ENCODE assay signal across 8 cellular contexts in the genomic region with DNA sequence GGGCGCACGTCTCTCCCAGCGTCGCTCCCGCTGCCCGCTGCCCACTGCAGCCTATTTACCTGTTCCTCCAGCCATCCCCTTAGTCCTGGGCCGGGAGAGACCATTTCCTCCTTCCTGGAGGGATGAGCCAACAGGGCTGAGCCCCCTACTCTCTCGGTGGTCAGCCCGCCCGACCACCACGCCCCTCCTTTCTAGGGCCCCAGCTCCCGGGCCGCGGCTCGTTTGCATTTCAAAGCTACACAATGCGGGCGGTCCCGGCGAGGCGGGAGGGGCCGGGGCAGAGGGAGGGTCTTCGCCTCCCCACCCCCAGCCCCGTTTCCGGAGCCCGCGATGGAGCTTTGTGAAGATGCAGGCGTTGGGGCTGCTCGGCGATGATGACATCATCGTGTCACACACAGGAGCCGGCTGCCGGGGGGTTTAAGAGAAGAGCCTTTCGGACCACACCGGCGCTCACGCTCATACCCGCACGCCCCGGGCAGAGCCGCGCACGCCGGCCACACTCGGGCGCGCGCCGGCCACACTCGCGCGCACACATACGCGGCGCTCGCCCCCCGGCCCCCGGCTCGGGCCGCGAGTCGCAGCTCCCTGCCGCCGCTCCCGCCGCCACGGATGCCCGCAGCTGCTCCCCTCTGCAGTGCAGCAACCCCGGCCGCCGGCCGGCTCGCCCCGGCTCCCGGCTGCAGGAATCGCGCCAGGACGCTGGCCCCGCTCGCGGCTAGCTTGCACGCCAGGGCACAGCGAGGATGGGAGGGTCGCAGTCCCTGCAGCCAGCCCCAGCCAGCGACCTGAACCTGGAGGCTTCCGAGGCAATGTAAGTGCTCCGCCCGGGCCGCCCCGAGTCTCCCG.
A peak's percentile ranks its signal among the peaks of the same experiment; 100 is the strongest.
DNase-seq lines count a peak whose midpoint lies in the region; ATAC-seq and TF ChIP-seq lines count a peak whose summit lies in the region.

No MANE protein-coding gene starts in this region.

- H3K4me3 ChIP-seq in A673 (ENCODE audit: low read depth, low read length, poor library complexity, severe bottlenecking) (peak overlapping the region; percentile 36), NB4 (ENCODE audit: low read depth, low read length) (no peak overlapping the region), mesendoderm (ENCODE audit: low read length) (peak overlapping the region; percentile 54), mucosa of descending colon (no peak overlapping the region)

- H3K36me3 ChIP-seq in A673 (ENCODE audit: insufficient read depth, low read length, poor library complexity, severe bottlenecking) = no peaks in the 10 kb centered on the region
- no peaks in the 10 kb centered on the region for H3K36me3 ChIP-seq in mesendoderm (ENCODE audit: control insufficient read depth, insufficient read depth, low read length)
- H3K36me3 ChIP-seq in mucosa of descending colon (ENCODE audit: low read depth) = no peaks in the 10 kb centered on the region

- H3K79me1 ChIP-seq in mesendoderm (ENCODE audit: low read length) = peaks cover 13% of the 10 kb centered on the region

- H3K27ac ChIP-seq in A673 (ENCODE audit: low read depth, low read length, poor library complexity, severe bottlenecking) (no peak overlapping the region), cingulate gyrus (ENCODE audit: low read depth, low read length) (peak overlapping the region; percentile 60), mesendoderm (ENCODE audit: low read depth, low read length) (peak overlapping the region; percentile 73)

- POLR2A ChIA-PET in A673 (lab: Charles Lee; ENCODE audit: low non-redundant PET) = no interaction called here

- peak; percentile 17 for DNase-seq in A673 (ENCODE audit: low spot score)
- DNase-seq in NB4 (ENCODE audit: low read depth) = peak; percentile 34
- DNase-seq in mesendoderm = peak; percentile 97
- no peak for DNase-seq in mucosa of descending colon
- DNase-seq in HPDE6-E6E7 (ENCODE audit: extremely low spot score) = no peak
- DNase-seq in cerebellar nuclear complex (lab: John Stamatoyannopoulos, UW) = no peak

- H4K5ac ChIP-seq in mesendoderm (ENCODE audit: low read length) = no peak overlapping the region

- H2AK5ac ChIP-seq in mesendoderm (ENCODE audit: low read length) = no peak overlapping the region

- BruUV-seq in A673 (replicated peaks; lab: Mats Ljungman, UMichigan) = no TSS peak

- peak overlapping the region; percentile 6 for H3K23ac ChIP-seq in mesendoderm (ENCODE audit: low read length)

- peaks cover 97% of the 10 kb centered on the region for H3K27me3 ChIP-seq in A673 (replicated peaks; ENCODE audit: insufficient read depth, low read depth, low read length, poor library complexity)
- H3K27me3 ChIP-seq in mesendoderm (ENCODE audit: insufficient read depth, low read length, poor library complexity) = no peaks in the 10 kb centered on the region

- ATAC-seq in mucosa of descending colon (no peak), HG03159 (IDR thresholded peaks at IDR 0.05; ENCODE audit: unreplicated experiment) (no peak)

- H3K9me3 ChIP-seq in A673 (ENCODE audit: low read depth, low read length, poor library complexity, severe bottlenecking) (no peaks in the 10 kb centered on the region), mucosa of descending colon (no peaks in the 10 kb centered on the region)

- H3K79me2 ChIP-seq in mesendoderm (ENCODE audit: control insufficient read depth, insufficient read depth, low read length) = peaks cover 12% of the 10 kb centered on the region

- H3K4me1 ChIP-seq in A673 (ENCODE audit: insufficient read depth, low read length, poor library complexity, severe bottlenecking) (no peaks in the 10 kb centered on the region), mesendoderm (ENCODE audit: control insufficient read depth, low read depth, low read length) (peaks cover 8% of the 10 kb centered on the region), mucosa of descending colon (ENCODE audit: low read depth) (no peaks in the 10 kb centered on the region)

- peak overlapping the region; percentile 79 for H3K4me2 ChIP-seq in mesendoderm (ENCODE audit: low read length)

- intact Hi-C loops in A673 (cut with micrococcal nuclease; ENCODE audit: unreplicated experiment) (no loop called here), mucosa of descending colon (cut with DNase I, micrococcal nuclease) (no loop called here)

- no peak overlapping the region for H2BK120ac ChIP-seq in mesendoderm (ENCODE audit: low read depth, low read length)

- WGBS in mesendoderm (ENCODE audit: extremely low coverage, insufficient coverage, low lambda C conversion rate) = no CpG with 5 or more reads among the region's 90 CpGs

- H3K18ac ChIP-seq in mesendoderm (ENCODE audit: low read length) = peak overlapping the region; percentile 77

- H4K8ac ChIP-seq in mesendoderm (ENCODE audit: low read depth, low read length) = no peak overlapping the region

- no peak for TF ChIP-seq POLR2A in NB4 (IDR thresholded peaks at IDR 0.05; ENCODE audit: extremely low read depth, insufficient read length)

- TF ChIP-seq CTCF in A673 (conservative IDR thresholded peaks at IDR 0.05; ENCODE audit: low read depth, low read length) (no peak), NB4 (IDR thresholded peaks at IDR 0.05; ENCODE audit: low read depth, low read length) (no peak), mucosa of descending colon (IDR thresholded peaks at IDR 0.05) (no peak)

- peak overlapping the region; percentile 87 for H3K56ac ChIP-seq in mesendoderm (ENCODE audit: low read length)

- peak overlapping the region; percentile 87 for H3K4ac ChIP-seq in mesendoderm (ENCODE audit: low read depth, low read length)

- CTCF ChIA-PET in A673 (lab: Charles Lee) = no interaction called here

- peak overlapping the region; percentile 81 for H3K9ac ChIP-seq in mesendoderm (ENCODE audit: low read length)

- H2BK15ac ChIP-seq in mesendoderm (replicated peaks; ENCODE audit: low read depth) = no peak overlapping the region

- peak overlapping the region; percentile 34 for H2BK5ac ChIP-seq in mesendoderm (ENCODE audit: low read length)

Comparison
In these comparisons a context has a peak if more than half of its experiments do, and no peak if none do; other contexts are left out.
1. DNase-seq: peak in A673 (single experiment), NB4 (single experiment) and mesendoderm (single experiment); none in mucosa of descending colon (0 of 3), HPDE6-E6E7 (single experiment) and cerebellar nuclear complex (0 of 2).
2. H3K4me3 ChIP-seq: peak in A673 (single experiment) and mesendoderm (single experiment); none in NB4 (single experiment) and mucosa of descending colon (single experiment).